In the genomic region with DNA sequence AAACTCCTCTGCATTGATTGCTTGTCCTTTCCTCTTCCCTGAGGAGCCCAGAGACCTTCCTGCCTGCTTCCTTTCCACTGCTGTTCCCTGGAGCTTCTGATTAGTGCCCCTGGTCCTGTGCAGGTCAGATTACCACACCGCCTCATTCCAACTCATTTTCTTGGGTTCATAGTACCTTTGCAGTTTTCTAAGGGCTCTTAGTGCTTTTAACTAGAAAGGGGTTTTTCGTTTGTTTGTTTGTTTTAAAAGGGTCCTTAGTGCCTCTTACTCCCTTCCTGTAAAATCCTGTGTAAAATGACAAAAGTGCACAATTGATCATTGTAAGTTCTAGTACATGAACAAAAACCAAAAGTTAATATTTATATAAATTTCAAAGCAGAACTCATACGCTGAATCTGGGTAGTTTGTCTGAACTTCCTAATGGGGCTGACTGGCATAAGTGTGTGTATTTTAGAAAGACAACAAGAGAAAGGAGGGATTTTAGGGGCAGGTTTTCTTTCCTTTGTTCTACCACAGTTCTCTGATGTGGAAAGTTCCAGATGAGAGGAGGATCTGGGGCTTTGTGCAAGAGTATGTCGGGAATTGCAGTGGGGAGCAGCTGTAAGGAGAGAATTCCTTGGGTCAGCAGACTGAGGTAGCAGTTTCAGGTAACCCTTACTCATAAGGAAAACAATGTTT, we compare ENCODE assay signal across 1 cellular context.
A peak's percentile ranks its signal among the peaks of the same experiment; 100 is the strongest.
TF ChIP-seq lines count a peak whose summit lies in the region.

No MANE protein-coding gene starts in this region.

TF ChIP-seq in HepG2, 621 proteins besides CTCF, POLR2A, EP300 and RAD21 (continued from another document):
- TF ChIP-seq, protein P1, sequence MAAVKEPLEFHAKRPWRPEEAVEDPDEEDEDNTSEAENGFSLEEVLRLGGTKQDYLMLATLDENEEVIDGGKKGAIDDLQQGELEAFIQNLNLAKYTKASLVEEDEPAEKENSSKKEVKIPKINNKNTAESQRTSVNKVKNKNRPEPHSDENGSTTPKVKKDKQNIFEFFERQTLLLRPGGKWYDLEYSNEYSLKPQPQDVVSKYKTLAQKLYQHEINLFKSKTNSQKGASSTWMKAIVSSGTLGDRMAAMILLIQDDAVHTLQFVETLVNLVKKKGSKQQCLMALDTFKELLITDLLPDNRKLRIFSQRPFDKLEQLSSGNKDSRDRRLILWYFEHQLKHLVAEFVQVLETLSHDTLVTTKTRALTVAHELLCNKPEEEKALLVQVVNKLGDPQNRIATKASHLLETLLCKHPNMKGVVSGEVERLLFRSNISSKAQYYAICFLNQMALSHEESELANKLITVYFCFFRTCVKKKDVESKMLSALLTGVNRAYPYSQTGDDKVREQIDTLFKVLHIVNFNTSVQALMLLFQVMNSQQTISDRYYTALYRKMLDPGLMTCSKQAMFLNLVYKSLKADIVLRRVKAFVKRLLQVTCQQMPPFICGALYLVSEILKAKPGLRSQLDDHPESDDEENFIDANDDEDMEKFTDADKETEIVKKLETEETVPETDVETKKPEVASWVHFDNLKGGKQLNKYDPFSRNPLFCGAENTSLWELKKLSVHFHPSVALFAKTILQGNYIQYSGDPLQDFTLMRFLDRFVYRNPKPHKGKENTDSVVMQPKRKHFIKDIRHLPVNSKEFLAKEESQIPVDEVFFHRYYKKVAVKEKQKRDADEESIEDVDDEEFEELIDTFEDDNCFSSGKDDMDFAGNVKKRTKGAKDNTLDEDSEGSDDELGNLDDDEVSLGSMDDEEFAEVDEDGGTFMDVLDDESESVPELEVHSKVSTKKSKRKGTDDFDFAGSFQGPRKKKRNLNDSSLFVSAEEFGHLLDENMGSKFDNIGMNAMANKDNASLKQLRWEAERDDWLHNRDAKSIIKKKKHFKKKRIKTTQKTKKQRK (IDR thresholded peaks at IDR 0.05; ENCODE audit: low read length), result no peak
- no peak for TF ChIP-seq ZNF569 (CRISPR knock-in tag; IDR thresholded peaks at IDR 0.05; ENCODE audit: borderline replicate concordance)
- 0 out of 2 replicates have a peak, but pooled peaks have one; percentile 43 for TF ChIP-seq SP5 (CRISPR knock-in tag; IDR thresholded peaks at IDR 0.05; ENCODE audit: borderline replicate concordance, low read depth)
- TF ChIP-seq, protein P2, sequence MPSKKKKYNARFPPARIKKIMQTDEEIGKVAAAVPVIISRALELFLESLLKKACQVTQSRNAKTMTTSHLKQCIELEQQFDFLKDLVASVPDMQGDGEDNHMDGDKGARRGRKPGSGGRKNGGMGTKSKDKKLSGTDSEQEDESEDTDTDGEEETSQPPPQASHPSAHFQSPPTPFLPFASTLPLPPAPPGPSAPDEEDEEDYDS (CRISPR knock-in tag; IDR thresholded peaks at IDR 0.05), result peak; percentile 50
- TF ChIP-seq ZNF616 (CRISPR knock-in tag; IDR thresholded peaks at IDR 0.05; ENCODE audit: low read depth), result no peak
- TF ChIP-seq ZNF24 (IDR thresholded peaks at IDR 0.05), result no peak
- TF ChIP-seq ZNF282 (IDR thresholded peaks at IDR 0.05; ENCODE audit: partially characterized antibody), result no peak
- TF ChIP-seq, protein P3, sequence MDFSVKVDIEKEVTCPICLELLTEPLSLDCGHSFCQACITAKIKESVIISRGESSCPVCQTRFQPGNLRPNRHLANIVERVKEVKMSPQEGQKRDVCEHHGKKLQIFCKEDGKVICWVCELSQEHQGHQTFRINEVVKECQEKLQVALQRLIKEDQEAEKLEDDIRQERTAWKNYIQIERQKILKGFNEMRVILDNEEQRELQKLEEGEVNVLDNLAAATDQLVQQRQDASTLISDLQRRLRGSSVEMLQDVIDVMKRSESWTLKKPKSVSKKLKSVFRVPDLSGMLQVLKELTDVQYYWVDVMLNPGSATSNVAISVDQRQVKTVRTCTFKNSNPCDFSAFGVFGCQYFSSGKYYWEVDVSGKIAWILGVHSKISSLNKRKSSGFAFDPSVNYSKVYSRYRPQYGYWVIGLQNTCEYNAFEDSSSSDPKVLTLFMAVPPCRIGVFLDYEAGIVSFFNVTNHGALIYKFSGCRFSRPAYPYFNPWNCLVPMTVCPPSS (IDR thresholded peaks at IDR 0.05), result no peak
- TF ChIP-seq FOXO1 (CRISPR knock-in tag; IDR thresholded peaks at IDR 0.05), result peak; percentile 19; the same call in 1 of the 2 replicates
- TF ChIP-seq GATAD1 (CRISPR knock-in tag; IDR thresholded peaks at IDR 0.05), result peak; percentile 8; the same call in 1 of the 2 replicates
- no peak for TF ChIP-seq SRSF4 (IDR thresholded peaks at IDR 0.05; ENCODE audit: low read depth, low read length, poor library complexity, severe bottlenecking)
- TF ChIP-seq ZNF253 (CRISPR knock-in tag; IDR thresholded peaks at IDR 0.05; ENCODE audit: borderline replicate concordance), result no peak
- peak; percentile 13; the same call in 1 of the 2 replicates for TF ChIP-seq ZNF331 (CRISPR knock-in tag; IDR thresholded peaks at IDR 0.05)
- peak; percentile 71 for TF ChIP-seq MIXL1 (CRISPR knock-in tag; IDR thresholded peaks at IDR 0.05)
- TF ChIP-seq, protein P4, sequence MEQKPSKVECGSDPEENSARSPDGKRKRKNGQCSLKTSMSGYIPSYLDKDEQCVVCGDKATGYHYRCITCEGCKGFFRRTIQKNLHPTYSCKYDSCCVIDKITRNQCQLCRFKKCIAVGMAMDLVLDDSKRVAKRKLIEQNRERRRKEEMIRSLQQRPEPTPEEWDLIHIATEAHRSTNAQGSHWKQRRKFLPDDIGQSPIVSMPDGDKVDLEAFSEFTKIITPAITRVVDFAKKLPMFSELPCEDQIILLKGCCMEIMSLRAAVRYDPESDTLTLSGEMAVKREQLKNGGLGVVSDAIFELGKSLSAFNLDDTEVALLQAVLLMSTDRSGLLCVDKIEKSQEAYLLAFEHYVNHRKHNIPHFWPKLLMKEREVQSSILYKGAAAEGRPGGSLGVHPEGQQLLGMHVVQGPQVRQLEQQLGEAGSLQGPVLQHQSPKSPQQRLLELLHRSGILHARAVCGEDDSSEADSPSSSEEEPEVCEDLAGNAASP (CRISPR knock-in tag; IDR thresholded peaks at IDR 0.05; ENCODE audit: borderline replicate concordance), result peak; percentile 32; the same call in 1 of the 2 replicates
- TF ChIP-seq, protein P5, sequence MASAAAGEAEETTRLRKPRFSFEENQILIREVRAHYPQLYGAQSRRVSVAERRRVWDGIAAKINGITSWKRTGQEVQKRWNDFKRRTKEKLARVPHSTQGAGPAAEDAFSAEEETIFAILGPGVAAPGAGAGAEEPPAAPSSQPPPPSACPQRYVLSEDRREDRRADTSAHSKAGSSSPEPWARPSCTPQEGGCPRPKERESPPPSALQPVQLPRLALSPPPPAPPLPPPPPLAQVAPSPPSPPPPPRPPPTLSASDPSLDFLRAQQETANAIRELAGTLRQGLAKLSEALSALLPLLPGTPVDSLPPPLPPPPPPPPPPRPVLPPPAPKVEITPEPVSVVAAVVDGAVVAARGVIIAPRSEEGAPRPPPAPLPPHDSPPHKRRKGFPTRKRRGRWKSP (CRISPR knock-in tag; IDR thresholded peaks at IDR 0.05), result no peak; the same call in 1 of the 2 replicates
- TF ChIP-seq RCOR2 (CRISPR knock-in tag; IDR thresholded peaks at IDR 0.05), result peak; percentile 83; the same call in 1 of the 2 replicates
- no peak for TF ChIP-seq AHR (CRISPR knock-in tag; IDR thresholded peaks at IDR 0.05)
- TF ChIP-seq, protein P6, sequence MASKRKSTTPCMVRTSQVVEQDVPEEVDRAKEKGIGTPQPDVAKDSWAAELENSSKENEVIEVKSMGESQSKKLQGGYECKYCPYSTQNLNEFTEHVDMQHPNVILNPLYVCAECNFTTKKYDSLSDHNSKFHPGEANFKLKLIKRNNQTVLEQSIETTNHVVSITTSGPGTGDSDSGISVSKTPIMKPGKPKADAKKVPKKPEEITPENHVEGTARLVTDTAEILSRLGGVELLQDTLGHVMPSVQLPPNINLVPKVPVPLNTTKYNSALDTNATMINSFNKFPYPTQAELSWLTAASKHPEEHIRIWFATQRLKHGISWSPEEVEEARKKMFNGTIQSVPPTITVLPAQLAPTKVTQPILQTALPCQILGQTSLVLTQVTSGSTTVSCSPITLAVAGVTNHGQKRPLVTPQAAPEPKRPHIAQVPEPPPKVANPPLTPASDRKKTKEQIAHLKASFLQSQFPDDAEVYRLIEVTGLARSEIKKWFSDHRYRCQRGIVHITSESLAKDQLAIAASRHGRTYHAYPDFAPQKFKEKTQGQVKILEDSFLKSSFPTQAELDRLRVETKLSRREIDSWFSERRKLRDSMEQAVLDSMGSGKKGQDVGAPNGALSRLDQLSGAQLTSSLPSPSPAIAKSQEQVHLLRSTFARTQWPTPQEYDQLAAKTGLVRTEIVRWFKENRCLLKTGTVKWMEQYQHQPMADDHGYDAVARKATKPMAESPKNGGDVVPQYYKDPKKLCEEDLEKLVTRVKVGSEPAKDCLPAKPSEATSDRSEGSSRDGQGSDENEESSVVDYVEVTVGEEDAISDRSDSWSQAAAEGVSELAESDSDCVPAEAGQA (IDR thresholded peaks at IDR 0.05; ENCODE audit: low read depth), result no peak
- TF ChIP-seq, protein P6 (CRISPR knock-in tag; IDR thresholded peaks at IDR 0.05; ENCODE audit: borderline replicate concordance), result no peak
- peak; percentile 86 for TF ChIP-seq ISL2 (CRISPR knock-in tag; IDR thresholded peaks at IDR 0.05)
- no peak for TF ChIP-seq ZNF225 (CRISPR knock-in tag; IDR thresholded peaks at IDR 0.05)
- no peak for TF ChIP-seq RFX5 (IDR thresholded peaks at IDR 0.05; ENCODE audit: low read depth, low read length)
- TF ChIP-seq, protein P7, sequence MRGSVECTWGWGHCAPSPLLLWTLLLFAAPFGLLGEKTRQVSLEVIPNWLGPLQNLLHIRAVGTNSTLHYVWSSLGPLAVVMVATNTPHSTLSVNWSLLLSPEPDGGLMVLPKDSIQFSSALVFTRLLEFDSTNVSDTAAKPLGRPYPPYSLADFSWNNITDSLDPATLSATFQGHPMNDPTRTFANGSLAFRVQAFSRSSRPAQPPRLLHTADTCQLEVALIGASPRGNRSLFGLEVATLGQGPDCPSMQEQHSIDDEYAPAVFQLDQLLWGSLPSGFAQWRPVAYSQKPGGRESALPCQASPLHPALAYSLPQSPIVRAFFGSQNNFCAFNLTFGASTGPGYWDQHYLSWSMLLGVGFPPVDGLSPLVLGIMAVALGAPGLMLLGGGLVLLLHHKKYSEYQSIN (CRISPR knock-in tag; IDR thresholded peaks at IDR 0.05; ENCODE audit: borderline replicate concordance), result no peak
- no peak for TF ChIP-seq YY1 (IDR thresholded peaks at IDR 0.05; ENCODE audit: insufficient read depth, insufficient replicate concordance, low read depth, low read length)
- TF ChIP-seq HDAC1 (CRISPR knock-in tag; IDR thresholded peaks at IDR 0.05), result peak; percentile 57
- TF ChIP-seq MAFK (conservative IDR thresholded peaks at IDR 0.05 in 1 of 2, IDR thresholded peaks at IDR 0.05 in 1 of 2; ENCODE audit: low read length in 2 of 2), result peak in 1 of 2 experiments; percentile 13; a peak in 1 of 4 replicates
- TF ChIP-seq ZNF790 (CRISPR knock-in tag; IDR thresholded peaks at IDR 0.05; ENCODE audit: borderline replicate concordance), result no peak
- TF ChIP-seq ZKSCAN5 (CRISPR knock-in tag; IDR thresholded peaks at IDR 0.05), result no peak
